ENCODE assay signal across 28 cellular contexts in the genomic region with DNA sequence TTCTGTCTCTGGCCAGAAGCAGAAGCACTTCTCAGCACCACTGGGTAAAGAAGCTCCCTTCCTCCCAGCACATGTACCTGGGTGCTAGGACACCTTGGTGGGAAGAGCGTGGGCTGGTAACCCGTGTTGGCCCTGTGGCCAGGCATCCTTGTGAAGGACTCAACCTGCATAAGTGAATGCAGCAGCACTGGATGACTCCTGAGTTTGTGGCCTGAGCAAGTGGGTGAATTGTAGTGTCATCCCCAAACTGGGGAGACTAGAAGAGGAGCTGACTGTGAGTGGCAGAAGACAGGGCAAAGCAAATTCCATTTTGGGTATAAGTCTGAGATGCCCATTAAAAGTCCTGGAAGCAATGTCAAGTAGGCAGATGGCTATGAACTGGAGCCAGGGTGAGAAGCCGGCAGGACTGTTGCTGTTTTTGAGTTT.
DNase-seq lines count a peak whose midpoint lies in the region; ATAC-seq and TF ChIP-seq lines count a peak whose summit lies in the region.
"Had no signal": no experiment of that assay in that cellular context is flagged by ENCODE, and none has a peak within 500 bp of the region (broad histone marks: within the 10 kb centered on the region; RNA-seq: fewer than 3 reads in every experiment).

No MANE protein-coding gene starts in this region.

- WGBS in GM23248 (ENCODE audit: low coverage in 1 of 2, low lambda C conversion rate in 2 of 2, missing lambda C conversion rate in 2 of 2), 2 experiments = 66 to 68% methylated on average over 3 of the region's 3 CpGs

- no peaks in the 10 kb centered on the region for H3K27me3 Mint-ChIP-seq in activated CD4-positive, alpha-beta T cell treated with anti-CD3 and anti-CD28 coated beads, Interleukin-2, amount 10 ng/mL, durations not matched to agents 24 days and 14 days
- H3K27me3 Mint-ChIP-seq: CD4-positive, alpha-beta T cell had no signal

- H3K36me3 ChIP-seq in GM23248 (ENCODE audit: low read depth) (no peaks in the 10 kb centered on the region), parathyroid adenoma (ENCODE audit: control insufficient read depth, insufficient read depth, low read length) (no peaks in the 10 kb centered on the region)
- H3K36me3 ChIP-seq: SJSA1 had no signal

- H3K36me3 Mint-ChIP-seq in activated CD4-positive, alpha-beta T cell treated with anti-CD3 and anti-CD28 coated beads, Interleukin-2, amount 10 ng/mL, durations not matched to agents 24 days and 14 days (ENCODE audit: low read depth) = peaks cover under 1% of the 10 kb centered on the region

- DNase-seq in activated CD4-positive, alpha-beta T cell treated with anti-CD3 and anti-CD28 coated beads, Interleukin-2, amount 10 ng/mL, durations not matched to agents 24 days and 14 days = peak; percentile 54
- no peak for DNase-seq in activated CD4-positive, alpha-beta T cell treated with anti-CD3 and anti-CD28 coated beads for 4 hours
- DNase-seq in GM23248 (no peak), cerebellar cortex (ENCODE audit: low spot score) (peak; percentile 78), NCI-H1105 treated with DMSO at 0.1 percent for 48 hours (lab: John Stamatoyannopoulos, UW) (no peak), RPMI8226 (no peak)
- DNase-seq: 8988T; AML-193; CD4-positive, alpha-beta T cell; EL; GF-D8; H9; Kasumi-1; MV-4-11; NCI-H1105; NCI-H146; NCI-H1930; NCI-H2107; NCI-H526; NCI-H82; NK-92 treated with Interleukin-12 subunit alpha and Interleukin-12 subunit beta, amount 100 ng/mL, for 24 hours; PC-3; Right ventricle myocardium superior had no signal

- H3K4me1 Mint-ChIP-seq in activated CD4-positive, alpha-beta T cell treated with anti-CD3 and anti-CD28 coated beads, Interleukin-2, amount 10 ng/mL, durations not matched to agents 24 days and 14 days = peaks cover 10% of the 10 kb centered on the region

- no peak for ATAC-seq in GM21825 (IDR thresholded peaks at IDR 0.05; ENCODE audit: unreplicated experiment)
- ATAC-seq: GM23338, PC-3 had no signal

- peaks cover 35% of the 10 kb centered on the region for H3K4me1 ChIP-seq in GM23248 (ENCODE audit: insufficient read depth)
- peaks cover 38% of the 10 kb centered on the region for H3K4me1 ChIP-seq in parathyroid adenoma

- H3K27ac ChIP-seq in GM23248 (peak overlapping the region; percentile 17; the same call in 1 of the 2 replicates), parathyroid adenoma (peak overlapping the region; percentile 16)
- H3K27ac ChIP-seq: BLaER1 treated with 17β-estradiol and CSF1 and Interleukin-3, amounts not matched to agents 10 nM and 100 nM; SJSA1 had no signal

- H3K4me3 Mint-ChIP-seq in activated CD4-positive, alpha-beta T cell treated with anti-CD3 and anti-CD28 coated beads, Interleukin-2, amount 10 ng/mL, durations not matched to agents 24 days and 14 days = no peak overlapping the region
- H3K4me3 Mint-ChIP-seq: CD4-positive, alpha-beta T cell; GM23338; H9 had no signal

- H3K4me3 ChIP-seq in GM23248 = no peak overlapping the region
- no peak overlapping the region for H3K4me3 ChIP-seq in parathyroid adenoma (ENCODE audit: low read depth, low read length)
- H3K4me3 ChIP-seq: BLaER1 treated with 17β-estradiol and CSF1 and Interleukin-3, amounts not matched to agents 10 nM and 100 nM; GM23338; SJSA1 had no signal

- no peaks in the 10 kb centered on the region for H3K9me2 ChIP-seq in GM23248 (ENCODE audit: insufficient read depth)

- no peak overlapping the region for H3K4me2 ChIP-seq in GM23248 (ENCODE audit: unreplicated experiment)
- H3K4me2 ChIP-seq in parathyroid adenoma (ENCODE audit: low read length) = no peak overlapping the region
- H3K4me2 ChIP-seq: BLaER1 treated with 17β-estradiol and CSF1 and Interleukin-3, amounts not matched to agents 10 nM and 100 nM; GM23338 had no signal

- no peak overlapping the region for H3K27ac Mint-ChIP-seq in activated CD4-positive, alpha-beta T cell treated with anti-CD3 and anti-CD28 coated beads, Interleukin-2, amount 10 ng/mL, durations not matched to agents 24 days and 14 days
- H3K27ac Mint-ChIP-seq: CD4-positive, alpha-beta T cell; GM23338; H9 had no signal

- H3K27me3 ChIP-seq in GM23248 (replicated peaks; ENCODE audit: insufficient read depth) (no peaks in the 10 kb centered on the region), parathyroid adenoma (ENCODE audit: control insufficient read depth, insufficient read depth, low read length) (no peaks in the 10 kb centered on the region)
- H3K27me3 ChIP-seq: BLaER1 treated with 17β-estradiol and CSF1 and Interleukin-3, amounts not matched to agents 10 nM and 100 nM; SJSA1 had no signal

- no peak overlapping the region for H3K9ac ChIP-seq in GM23248
- H3K9ac ChIP-seq in parathyroid adenoma = no peak overlapping the region
- H3K9ac ChIP-seq: BLaER1 treated with 17β-estradiol and CSF1 and Interleukin-3, amounts not matched to agents 10 nM and 100 nM had no signal

- H3K9me3 ChIP-seq in GM23248 (ENCODE audit: low read depth) (no peaks in the 10 kb centered on the region), parathyroid adenoma (ENCODE audit: control insufficient read depth, low read length) (no peaks in the 10 kb centered on the region)
- H3K9me3 ChIP-seq: SJSA1 had no signal

- TF ChIP-seq CTCF in parathyroid adenoma (IDR thresholded peaks at IDR 0.05) = no peak

- H2AFZ ChIP-seq in GM23248 (no peak overlapping the region), parathyroid adenoma (no peak overlapping the region)
- H2AFZ ChIP-seq: GM23338 had no signal

- in situ Hi-C loops in GM23248 (cut with MboI) = no loop called here

- H3K79me2 ChIP-seq in GM23248 (ENCODE audit: insufficient read depth) (no peaks in the 10 kb centered on the region), parathyroid adenoma (no peaks in the 10 kb centered on the region)

- no peaks in the 10 kb centered on the region for H4K20me1 ChIP-seq in GM23248 (ENCODE audit: insufficient read depth)
- H4K20me1 ChIP-seq: BLaER1 treated with 17β-estradiol and CSF1 and Interleukin-3, amounts not matched to agents 10 nM and 100 nM had no signal

- intact Hi-C loops in activated CD4-positive, alpha-beta T cell treated with anti-CD3 and anti-CD28 coated beads, Interleukin-2, amount 10 ng/mL, durations not matched to agents 24 days and 14 days (cut with micrococcal nuclease) = no loop called here

- H3F3A ChIP-seq in GM23248 (ENCODE audit: insufficient read depth) = peaks cover 98% of the 10 kb centered on the region

- no peaks in the 10 kb centered on the region for H3K9me3 Mint-ChIP-seq in activated CD4-positive, alpha-beta T cell treated with anti-CD3 and anti-CD28 coated beads, Interleukin-2, amount 10 ng/mL, durations not matched to agents 24 days and 14 days
- H3K9me3 Mint-ChIP-seq: CD4-positive, alpha-beta T cell; GM23338; H9 had no signal

Comparison
In these comparisons a context has a peak if more than half of its experiments do, and no peak if none do; other contexts are left out.
1. DNase-seq: peak in activated CD4-positive, alpha-beta T cell treated with anti-CD3 and anti-CD28 coated beads, Interleukin-2, amount 10 ng/mL, durations not matched to agents 24 days and 14 days (single experiment) and cerebellar cortex (single experiment); none in activated CD4-positive, alpha-beta T cell treated with anti-CD3 and anti-CD28 coated beads for 4 hours (0 of 2), GM23248 (single experiment), NCI-H1105 treated with DMSO at 0.1 percent for 48 hours (single experiment) and RPMI8226 (single experiment).